35 cellular contexts compared by ENCODE assay signal in the genomic region with DNA sequence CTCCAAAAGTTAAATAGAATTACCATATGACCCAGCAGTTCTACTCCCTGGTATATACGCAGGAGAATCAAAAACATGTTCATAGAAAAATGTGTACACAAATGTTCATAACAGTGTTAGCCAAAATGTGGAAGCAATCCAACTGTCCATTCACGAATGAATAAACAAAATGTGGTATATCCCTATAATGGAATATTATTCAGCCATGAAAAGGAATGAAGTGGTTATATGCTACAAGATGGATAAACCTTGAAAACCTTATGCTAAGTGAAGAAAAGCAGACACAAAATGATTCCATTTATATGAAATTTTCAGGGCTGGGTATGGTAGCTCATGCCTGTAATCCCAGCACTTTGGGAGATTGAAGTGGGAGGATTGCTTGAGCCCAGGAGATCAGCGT.
"Had no signal": no experiment of that assay in that cellular context is flagged by ENCODE, and none has a peak within 500 bp of the region (broad histone marks: within the 10 kb centered on the region; RNA-seq: fewer than 3 reads in every experiment).

No MANE protein-coding gene starts in this region.

- H3K36me3 ChIP-seq: MG63 had no signal

- H3K27me3 ChIP-seq: MG63 had no signal

- DNase-seq: Karpas-422, Kasumi-1, MG63, MM.1S, MV-4-11, NCI-H1048, NCI-H1092, NCI-H1092 treated with DMSO at 0.1 percent for 48 hours, NCI-H1105, NCI-H1105 treated with DMSO at 0.1 percent for 48 hours, NCI-H1417, NCI-H1417 treated with DMSO at 0.1 percent for 48 hours, NCI-H1436, NCI-H1436 treated with DMSO at 0.1 percent for 48 hours, NCI-H146, NCI-H1694, NCI-H1694 treated with DMSO at 0.1 percent for 48 hours, NCI-H187, NCI-H187 treated with DMSO at 0.1 percent for 48 hours, NCI-H1930, NCI-H2029, NCI-H2029 treated with DMSO at 0.1 percent for 48 hours, NCI-H2081, NCI-H2081 treated with DMSO at 0.1 percent for 48 hours, NCI-H2107, NCI-H2171, NCI-H2171 treated with DMSO at 0.1 percent for 48 hours, NCI-H2227 treated with DMSO at 0.1 percent for 48 hours, NCI-H226, NCI-H345, NCI-H446, NCI-H446 treated with DMSO at 0.1 percent for 48 hours, NCI-H510A, NCI-H510A treated with DMSO at 0.1 percent for 48 hours, NCI-H524 had no signal

- H3K4me3 ChIP-seq: MG63 had no signal
